In the genomic region with DNA sequence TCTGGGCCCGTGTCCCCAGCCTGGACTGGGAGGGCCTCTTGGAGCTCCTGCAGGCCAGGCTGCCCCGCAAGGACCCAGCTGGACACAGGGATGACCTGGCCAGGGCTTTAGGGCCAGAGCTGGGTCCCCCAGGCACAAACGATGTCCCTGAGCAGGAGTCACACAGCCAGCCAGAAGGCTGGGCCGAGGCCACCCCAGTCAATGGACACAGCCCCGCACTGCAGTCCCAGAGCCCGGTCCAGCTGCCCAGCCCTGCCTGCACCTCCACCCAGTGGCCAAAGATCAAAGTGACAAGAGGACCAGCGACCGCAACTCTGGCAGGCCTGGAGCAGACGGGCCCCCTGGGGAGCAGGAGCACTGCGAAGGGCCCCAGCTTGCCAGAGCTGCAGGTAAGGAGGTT, we compare ENCODE assay signal across 10 cellular contexts. TPM values are rescaled to one million over a fixed set of nuclear protein-coding genes. Genes with fewer than 3 reads are reported as not detected.
DNase-seq lines count a peak whose midpoint lies in the region; ATAC-seq, FAIRE-seq and TF ChIP-seq lines count a peak whose summit lies in the region.
"Had no signal": no experiment of that assay in that cellular context is flagged by ENCODE, and none has a peak within 500 bp of the region (broad histone marks: within the 10 kb centered on the region; RNA-seq: fewer than 3 reads in every experiment).

No MANE protein-coding gene starts in this region.

- H3K27ac Mint-ChIP-seq in H9 (no peak overlapping the region; a peak in 1 of 7 replicates), WTC11 (no peak overlapping the region)
- H3K27ac Mint-ChIP-seq: activated B cell treated with CpG ODN at 0.5 μM for 24 hours had no signal

- intact Hi-C loops in right cardiac atrium (cut with DNase I): no loop called here
- intact Hi-C loops in uterus (cut with DNase I; ENCODE audit: low total_unique reads): no loop called here

- H3K79me2 ChIP-seq in H9 (ENCODE audit: insufficient read depth, low read length): no peaks in the 10 kb centered on the region

- no CpG with 5 or more reads among the region's 10 CpGs for WGBS in H9 (ENCODE audit: extremely low coverage, insufficient read length, low lambda C conversion rate)
- 46% methylated on average over 10 of the region's 10 CpGs for WGBS in right cardiac atrium
- 45 to 61% (median 48%) methylated on average over 10 of the region's 10 CpGs for WGBS in small intestine, 3 donors

- H3K4me2 ChIP-seq in H9 (ENCODE audit: insufficient read depth, insufficient read length, low read length): no peak overlapping the region

- H3K36me3 ChIP-seq in small intestine (ENCODE audit: control insufficient read depth in 2 of 2, insufficient read depth in 2 of 2, low read length in 2 of 2) (no peaks in the 10 kb centered on the region), uterus (no peaks in the 10 kb centered on the region)

- H3K4me3 Mint-ChIP-seq in H9 (no peak overlapping the region), WTC11 (no peak overlapping the region)
- H3K4me3 Mint-ChIP-seq: activated B cell treated with CpG ODN at 0.5 μM for 24 hours had no signal

- H3K79me1 ChIP-seq in H9 (ENCODE audit: insufficient read depth, low read depth, low read length, poor library complexity, severe bottlenecking): no peaks in the 10 kb centered on the region

- no peak overlapping the region for H2BK5ac ChIP-seq in H9 (ENCODE audit: insufficient read length, low read length)

- no peak overlapping the region for H2AK5ac ChIP-seq in H9 (ENCODE audit: insufficient read length, low read length)

- H3K36me3 Mint-ChIP-seq in H9 (ENCODE audit: insufficient read depth in 1 of 3, low read depth in 3 of 3): peaks cover 8 to 29% (median 18%) of the 10 kb centered on the region in 3 experiments; a peak in 6 of 7 replicates
- H3K36me3 Mint-ChIP-seq in WTC11: peaks cover 9% of the 10 kb centered on the region

- DNase-seq in H9 (peak; percentile 77), WTC11 (ENCODE audit: low spot score) (peak; percentile 73), right cardiac atrium (peak; percentile 68 to 86 (median 85)), small intestine (peak; percentile 32), DMS79 treated with DMSO at 0.1 percent for 48 hours (lab: John Stamatoyannopoulos, UW) (no peak), DMS 273 (lab: John Stamatoyannopoulos, UW; ENCODE audit: unreplicated experiment) (no peak), NCI-H526 (lab: John Stamatoyannopoulos, UW) (no peak), uterus (no peak)
- DNase-seq: activated B cell treated with CpG ODN at 0.5 μM for 24 hours had no signal

- no peak for TF ChIP-seq POLR2A in uterus (IDR thresholded peaks at IDR 0.05)

- TF ChIP-seq CTCF in H9 (conservative IDR thresholded peaks at IDR 0.05) (peak; percentile 56), WTC11 (IDR thresholded peaks at IDR 0.05) (no peak), uterus (IDR thresholded peaks at IDR 0.05) (peak in 1 of 4 experiments; percentile 37)

- H3K4me1 ChIP-seq in H9 (ENCODE audit: insufficient read depth, low read length) (no peaks in the 10 kb centered on the region), right cardiac atrium (ENCODE audit: control insufficient read depth, insufficient read depth, low read length) (no peaks in the 10 kb centered on the region), small intestine (ENCODE audit: control insufficient read depth in 2 of 2, insufficient read depth in 1 of 2, low read depth in 1 of 2, low read length in 1 of 2) (no peaks in the 10 kb centered on the region), uterus (peaks cover 1 to 7% of the 10 kb centered on the region in 2 donors)

- H3K27ac ChIP-seq in H9 (ENCODE audit: insufficient read length, low read depth, low read length): no peak overlapping the region
- H3K27ac ChIP-seq in right cardiac atrium (ENCODE audit: low read length): no peak overlapping the region
- no peak overlapping the region for H3K27ac ChIP-seq in small intestine (ENCODE audit: low read depth in 1 of 2, low read length in 1 of 2)
- no peak overlapping the region for H3K27ac ChIP-seq in uterus

- H3K56ac ChIP-seq in H9 (ENCODE audit: insufficient read length, low read depth, low read length): no peak overlapping the region

- CTCF ChIA-PET in WTC11 (lab: Charles Lee): interaction anchor here (0.6 to 1.6 kb wide), 12 partner anchors 33 to 215 kb away, joined by 3 to 9 read pairs (median 4); a partner anchor contains a TSS

- no peak overlapping the region for H3K18ac ChIP-seq in H9 (ENCODE audit: insufficient read length, low read depth, low read length)

- no peak overlapping the region for H3K23ac ChIP-seq in H9 (ENCODE audit: insufficient read length, low read depth, low read length)

- H3K4me1 Mint-ChIP-seq in H9 (peaks cover 11 to 12% of the 10 kb centered on the region in 2 experiments; a peak in 3 of 4 replicates), WTC11 (no peaks in the 10 kb centered on the region)

- no peak overlapping the region for H2BK120ac ChIP-seq in H9 (ENCODE audit: low read depth, low read length, poor library complexity, severe bottlenecking)

- no peak overlapping the region for H2AFZ ChIP-seq in H9 (ENCODE audit: low read length)

- H3K27me3 ChIP-seq in H9 (ENCODE audit: insufficient read depth, low read length) (peaks cover 20% of the 10 kb centered on the region; the same call in 1 of the 2 replicates), right cardiac atrium (ENCODE audit: control insufficient read depth, insufficient read depth) (no peaks in the 10 kb centered on the region), small intestine (ENCODE audit: control insufficient read depth in 2 of 2, insufficient read depth in 2 of 2, low read length in 2 of 2) (no peaks in the 10 kb centered on the region), uterus (no peaks in the 10 kb centered on the region)

- H2BK20ac ChIP-seq in H9 (ENCODE audit: low read depth, low read length, poor library complexity, severe bottlenecking): no peak overlapping the region

- H3K14ac ChIP-seq in H9 (ENCODE audit: insufficient read depth, low read length): no peak overlapping the region

- no peak overlapping the region for H3K9ac ChIP-seq in H9 (ENCODE audit: extremely low read depth, insufficient read length, low read length)

- no peaks in the 10 kb centered on the region for H3K23me2 ChIP-seq in H9 (ENCODE audit: insufficient read length, low read depth, low read length, poor library complexity, severe bottlenecking)

- no peak overlapping the region for H3K4ac ChIP-seq in H9 (ENCODE audit: low read depth, low read length)

- no peak for FAIRE-seq in small intestine (lab: Jason Lieb, UNC)
- FAIRE-seq: GM18507 had no signal

- H4K91ac ChIP-seq in H9 (ENCODE audit: insufficient read length, low read depth, low read length): no peak overlapping the region

- no peak overlapping the region for H2BK15ac ChIP-seq in H9 (ENCODE audit: low read depth, low read length)

- H3K27me3 Mint-ChIP-seq in H9 (ENCODE audit: low read depth) (peaks cover 88% of the 10 kb centered on the region), WTC11 (ENCODE audit: low read depth) (peaks cover 84% of the 10 kb centered on the region)

- no peak overlapping the region for H4K8ac ChIP-seq in H9 (replicated peaks; ENCODE audit: insufficient read length, low read depth, low read length)

- H3K4me3 ChIP-seq in right cardiac atrium (ENCODE audit: low read length) (no peak overlapping the region), small intestine (ENCODE audit: low read depth in 1 of 2, low read length in 2 of 2) (no peak overlapping the region), uterus (no peak overlapping the region)

- H3T11ph ChIP-seq in H9 (ENCODE audit: low read length): no peak overlapping the region

- H3K9me3 Mint-ChIP-seq in H9 (no peaks in the 10 kb centered on the region), WTC11 (no peaks in the 10 kb centered on the region)
- H3K9me3 Mint-ChIP-seq: activated B cell treated with CpG ODN at 0.5 μM for 24 hours had no signal

- no peaks in the 10 kb centered on the region for H3K9me3 ChIP-seq in H9 (ENCODE audit: control insufficient read depth, low read depth, low read length)
- no peaks in the 10 kb centered on the region for H3K9me3 ChIP-seq in right cardiac atrium (ENCODE audit: control insufficient read depth, low read length)
- H3K9me3 ChIP-seq in small intestine (ENCODE audit: control insufficient read depth, low read depth): no peaks in the 10 kb centered on the region
- H3K9me3 ChIP-seq in uterus: no peaks in the 10 kb centered on the region

- POLR2A ChIA-PET in WTC11 (lab: Charles Lee): interaction anchor here (1.0 kb wide), 1 partner anchor 12 kb away, joined by 4 read pairs; no protein-coding TSS in a partner anchor

- no peaks in the 10 kb centered on the region for H4K20me1 ChIP-seq in H9 (ENCODE audit: control insufficient read depth, insufficient read depth, insufficient read length)

- H2BK12ac ChIP-seq in H9 (ENCODE audit: insufficient read length, low read depth, low read length): no peak overlapping the region

- ATAC-seq in WTC11: peak; percentile 65
- peak; percentile 53 for ATAC-seq in right cardiac atrium

- no peak overlapping the region for H4K5ac ChIP-seq in H9 (ENCODE audit: insufficient read length, low read depth, low read length)

TF ChIP-seq in WTC11, 78 proteins besides CTCF, POLR2A, EP300 and RAD21 (continues in another document):
- TF ChIP-seq GABPB1 (CRISPR knock-in tag; IDR thresholded peaks at IDR 0.05): no peak
- no peak for TF ChIP-seq ZNF232 (CRISPR knock-in tag; IDR thresholded peaks at IDR 0.05)
- no peak for TF ChIP-seq ZNF416 (CRISPR knock-in tag; IDR thresholded peaks at IDR 0.05)
- no peak for TF ChIP-seq HMGA2 (CRISPR knock-in tag; IDR thresholded peaks at IDR 0.05)
- TF ChIP-seq ZNF671 (CRISPR knock-in tag; IDR thresholded peaks at IDR 0.05): no peak
- TF ChIP-seq ELF4 (CRISPR knock-in tag; IDR thresholded peaks at IDR 0.05; ENCODE audit: low read depth): no peak

RNA-seq across cellular contexts. Expression of a gene that starts 38.2 kb away (rescaled TPM):
- total RNA-seq in H9 (2021) (50.8 and 52.7 TPM in 2 replicates), WTC11 (2021) (54.0 to 58.9 TPM (median 56.8 TPM) in 3 replicates), right cardiac atrium (100 to 1,000 TPM in 1 of 4 donors, 10 to 100 TPM in 3; 84.8 to 105 (median 92.5) TPM), uterus (100 to 1,000 TPM in 3 of 4 donors, 10 to 100 TPM in 1; 56.2 to 177 (median 127) TPM)
- polyA plus RNA-seq in right cardiac atrium (82.1 TPM), small intestine (10 to 100 TPM; 20.4 to 46.8 (median 27.6) TPM)

RNA-seq across cellular contexts. Expression of a gene that starts 48.9 kb away (rescaled TPM):
- 30.4 and 35.4 TPM in 2 replicates for total RNA-seq in H9 (2021)
- 20.3 to 24.9 TPM (median 22.0 TPM) in 3 replicates for total RNA-seq in WTC11 (2021)
- 10 to 100 TPM; 13.5 to 16.4 (median 14.4) TPM for total RNA-seq in right cardiac atrium
- 16.3 TPM for polyA plus RNA-seq in right cardiac atrium
- polyA plus RNA-seq in small intestine: 10 to 100 TPM; 22.6 to 28.9 (median 24.0) TPM
- 10 to 100 TPM; 11.8 to 74.3 (median 20.9) TPM for total RNA-seq in uterus

RNA-seq across cellular contexts. Expression of a gene that starts 59.6 kb away (rescaled TPM):
- total RNA-seq in H9 (2021) (32.8 and 33.6 TPM in 2 replicates), WTC11 (2021) (17.3 to 23.5 TPM (median 19.2 TPM) in 3 replicates), right cardiac atrium (100 to 1,000 TPM; 438 to 693 (median 551) TPM), uterus (1,000 to 10,000 TPM; 1,421 to 3,100 (median 2,146) TPM)
- polyA plus RNA-seq in right cardiac atrium (1,338 TPM), small intestine (100 to 1,000 TPM in 2 of 3 donors, 10 to 100 TPM in 1; 36.9 to 396 (median 232) TPM)

Comparison
In these comparisons a context has a peak if more than half of its experiments do, and no peak if none do; other contexts are left out.
1. DNase-seq: peak in H9 (single experiment), WTC11 (single experiment), right cardiac atrium (3 of 3) and small intestine (single experiment); none in DMS79 treated with DMSO at 0.1 percent for 48 hours (single experiment), DMS 273 (single experiment), NCI-H526 (0 of 2) and uterus (0 of 2).
2. RNA of a gene that starts 59.6 kb away (total RNA-seq): 1,421 to 3,100 TPM in uterus and 438 to 693 TPM in right cardiac atrium; 32.8 to 33.6 TPM in H9 and 17.3 to 23.5 TPM in WTC11; every median in the first group is over 10 times any median in the second.